ENCODE assay signal across 25 cellular contexts in genomic region chr13:101090287-101090686, GRCh38.
DNase-seq lines count a peak whose midpoint lies in the region; ATAC-seq, FAIRE-seq and TF ChIP-seq lines count a peak whose summit lies in the region.
"Had no signal": no experiment of that assay in that cellular context is flagged by ENCODE, and none has a peak within 500 bp of the region (broad histone marks: within the 10 kb centered on the region; RNA-seq: fewer than 3 reads in every experiment).

No MANE protein-coding gene starts in this region.

- TF ChIP-seq CTCF in OCI-LY3 (IDR thresholded peaks at IDR 0.05; ENCODE audit: low read depth, low read length) (no peak), GM12878 (IDR thresholded peaks at IDR 0.05 in 2 of 3, conservative IDR thresholded peaks at IDR 0.05 in 1 of 3; ENCODE audit: control insufficient read depth in 2 of 3, extremely low read depth in 1 of 3, insufficient read depth in 1 of 3, low read depth in 3 of 3, low read length in 3 of 3) (no peak)

- CTCF ChIA-PET in GM12878 (lab: Yijun Ruan, JAX) = interaction anchor here (1.0 to 1.5 kb wide), 2 partner anchors 11 to 575 kb away, joined by 3 to 4 read pairs; no protein-coding TSS in a partner anchor

- no peak for TF ChIP-seq POLR2A in GM12878 (IDR thresholded peaks at IDR 0.05; ENCODE audit: low read depth, low read length)

- no peak overlapping the region for H3K27ac ChIP-seq in OCI-LY3 (ENCODE audit: low read length)
- no peak overlapping the region for H3K27ac ChIP-seq in GM12878 (ENCODE audit: control insufficient read depth, insufficient read depth)
- H3K27ac ChIP-seq: BLaER1 had no signal

- H3K4me1 Mint-ChIP-seq in stimulated activated effector memory CD8-positive, alpha-beta T cell treated with anti-CD3 and anti-CD28 coated beads, Interleukin-12 subunit alpha, Interleukin-12 subunit beta, amount 100 ng/mL, for 72 hours = no peaks in the 10 kb centered on the region
- H3K4me1 Mint-ChIP-seq: CD14-positive monocyte; CD4-positive, alpha-beta memory T cell; CD4-positive, CD25-positive, alpha-beta regulatory T cell; CD8-positive, alpha-beta memory T cell had no signal

- H3K9ac ChIP-seq in OCI-LY3 (ENCODE audit: low read length) (no peak overlapping the region), GM12878 (ENCODE audit: control insufficient read depth, insufficient read depth, low read length) (no peak overlapping the region)
- H3K9ac ChIP-seq: BLaER1 had no signal

- 0 out of 2 replicates have a peak, but pooled peaks cover 23% of the 10 kb centered on the region for H3K27me3 ChIP-seq in OCI-LY3 (ENCODE audit: low read depth, low read length)
- no peaks in the 10 kb centered on the region for H3K27me3 ChIP-seq in GM12878 (replicated peaks in 1 of 2; ENCODE audit: control insufficient read depth in 2 of 2, insufficient read depth in 2 of 2, low read length in 1 of 2)
- H3K27me3 ChIP-seq: BE2C, BLaER1 had no signal

- H3K4me2 ChIP-seq in OCI-LY3 (ENCODE audit: low read length) (peak overlapping the region; percentile 39), GM12878 (ENCODE audit: control insufficient read depth, insufficient read depth) (no peak overlapping the region)
- H3K4me2 ChIP-seq: BLaER1 had no signal

- in situ Hi-C loops in GM12878 (cut with MboI) = no loop called here

- RAD21 ChIA-PET in GM12878 (lab: Charles Lee; ENCODE audit: unreplicated experiment) = no interaction called here

- DNase-seq in GM12878 (ENCODE audit: low read depth, low spot score) (no peak), NCI-H146 treated with DMSO at 0.1 percent for 48 hours (lab: John Stamatoyannopoulos, UW; ENCODE audit: unreplicated experiment) (no peak)
- no peak for DNase-seq in stimulated activated effector memory CD8-positive, alpha-beta T cell treated with anti-CD3 and anti-CD28 coated beads, Interleukin-12 subunit alpha, Interleukin-12 subunit beta, amount 100 ng/mL, for 72 hours (ENCODE audit: low spot score in 2 of 2)
- DNase-seq in stimulated activated CD4-positive, alpha-beta T cell treated with anti-CD3 and anti-CD28 coated beads, Interleukin-12 subunit alpha, Interleukin-12 subunit beta, amount 100 ng/mL, for 4 hours = no peak
- DNase-seq: 8988T; ACHN; BE2C; C1 segment of cervical spinal cord; CD4-positive, alpha-beta memory T cell; CD4-positive, CD25-positive, alpha-beta regulatory T cell; CD8-positive, alpha-beta memory T cell; COR-L47; DMS 273 treated with DMSO at 0.1 percent for 48 hours; DMS153; DMS53; DMS79; DND-41; EL; GDM1 had no signal

- POLR2A ChIA-PET in GM12878 (lab: Charles Lee) = no interaction called here

- H3K4me1 ChIP-seq in OCI-LY3 (ENCODE audit: low read length) = peaks cover 11% of the 10 kb centered on the region; the same call in 1 of the 2 replicates
- H3K4me1 ChIP-seq in GM12878 (ENCODE audit: control insufficient read depth, insufficient read depth, low read length) = no peaks in the 10 kb centered on the region
- H3K4me1 ChIP-seq: BE2C, BLaER1 had no signal

- H2AFZ ChIP-seq in OCI-LY3 (ENCODE audit: low read depth, low read length) (no peak overlapping the region), GM12878 (ENCODE audit: control insufficient read depth, low read depth, low read length) (no peak overlapping the region)

- H3K36me3 ChIP-seq in OCI-LY3 (replicated peaks; ENCODE audit: low read depth, low read length) = no peaks in the 10 kb centered on the region
- no peaks in the 10 kb centered on the region for H3K36me3 ChIP-seq in GM12878 (ENCODE audit: control insufficient read depth in 2 of 2, insufficient read depth in 2 of 2, low read length in 1 of 2)
- H3K36me3 ChIP-seq: BE2C, BLaER1 had no signal

- no peak overlapping the region for H3K4me3 Mint-ChIP-seq in stimulated activated effector memory CD8-positive, alpha-beta T cell treated with anti-CD3 and anti-CD28 coated beads, Interleukin-12 subunit alpha, Interleukin-12 subunit beta, amount 100 ng/mL, for 72 hours
- H3K4me3 Mint-ChIP-seq: CD14-positive monocyte; CD4-positive, alpha-beta memory T cell; CD4-positive, CD25-positive, alpha-beta regulatory T cell; CD8-positive, alpha-beta memory T cell had no signal

- WGBS in GM12878 (ENCODE audit: insufficient coverage, insufficient replicate concordance, low lambda C conversion rate, missing lambda C conversion rate) = 2% methylated on average over 4 of the region's 4 CpGs

- SMC1A ChIA-PET in GM12878 (lab: Charles Lee; ENCODE audit: uncharacterized antibody, unreplicated experiment) = no interaction called here

- no peaks in the 10 kb centered on the region for H3K9me3 ChIP-seq in OCI-LY3 (ENCODE audit: insufficient read depth, low read length)
- H3K9me3 ChIP-seq in GM12878 (replicated peaks; ENCODE audit: control insufficient read depth, insufficient read depth, low read length) = no peaks in the 10 kb centered on the region
- H3K9me3 ChIP-seq: BE2C, BLaER1 had no signal

- FAIRE-seq in GM12878 (lab: Jason Lieb, UNC) = peak; percentile 7
- FAIRE-seq: A204.1, GM12891 had no signal

- TF ChIP-seq EP300 in GM12878 (IDR thresholded peaks at IDR 0.05; ENCODE audit: borderline replicate concordance in 1 of 2, control insufficient read depth in 1 of 2, low read depth in 2 of 2, low read length in 2 of 2) = no peak

- no peaks in the 10 kb centered on the region for H3K36me3 Mint-ChIP-seq in stimulated activated effector memory CD8-positive, alpha-beta T cell treated with anti-CD3 and anti-CD28 coated beads, Interleukin-12 subunit alpha, Interleukin-12 subunit beta, amount 100 ng/mL, for 72 hours
- H3K36me3 Mint-ChIP-seq: CD14-positive monocyte; CD4-positive, alpha-beta memory T cell; CD4-positive, CD25-positive, alpha-beta regulatory T cell; CD8-positive, alpha-beta memory T cell had no signal

- H4K20me1 ChIP-seq in OCI-LY3 (ENCODE audit: insufficient read depth, low read length) = no peaks in the 10 kb centered on the region
- no peaks in the 10 kb centered on the region for H4K20me1 ChIP-seq in GM12878 (ENCODE audit: control insufficient read depth, insufficient read depth)
- H4K20me1 ChIP-seq: BLaER1 had no signal

- H3K4me3 ChIP-seq in OCI-LY3 (ENCODE audit: low read length) = no peak overlapping the region
- no peak overlapping the region for H3K4me3 ChIP-seq in GM12878
- H3K4me3 ChIP-seq: BLaER1 had no signal

- TF ChIP-seq RAD21 in GM12878 (IDR thresholded peaks at IDR 0.05; ENCODE audit: insufficient read depth, low read depth, low read length) = no peak

- no TSS peak for BruUV-seq in GM12878 (replicated peaks; lab: Mats Ljungman, UMichigan)

- H3K79me2 ChIP-seq in OCI-LY3 (ENCODE audit: low read length) (no peaks in the 10 kb centered on the region), GM12878 (ENCODE audit: control insufficient read depth, insufficient read depth, low read length) (no peaks in the 10 kb centered on the region)

- no peaks in the 10 kb centered on the region for H3K9me3 Mint-ChIP-seq in stimulated activated effector memory CD8-positive, alpha-beta T cell treated with anti-CD3 and anti-CD28 coated beads, Interleukin-12 subunit alpha, Interleukin-12 subunit beta, amount 100 ng/mL, for 72 hours
- H3K9me3 Mint-ChIP-seq: CD14-positive monocyte; CD8-positive, alpha-beta memory T cell had no signal

- no peak for ATAC-seq in GM12878
- ATAC-seq in stimulated activated effector memory CD8-positive, alpha-beta T cell treated with anti-CD3 and anti-CD28 coated beads, Interleukin-12 subunit alpha, Interleukin-12 subunit beta, amount 100 ng/mL, for 72 hours = peak; percentile 65
- no peak for ATAC-seq in HG03139 (IDR thresholded peaks at IDR 0.05; ENCODE audit: unreplicated experiment)

- intact Hi-C loops in GM12878 (cut with micrococcal nuclease; ENCODE audit: unreplicated experiment) = no loop called here

- H3K27ac Mint-ChIP-seq in stimulated activated effector memory CD8-positive, alpha-beta T cell treated with anti-CD3 and anti-CD28 coated beads, Interleukin-12 subunit alpha, Interleukin-12 subunit beta, amount 100 ng/mL, for 72 hours = no peak overlapping the region
- H3K27ac Mint-ChIP-seq: CD14-positive monocyte; CD4-positive, alpha-beta memory T cell; CD4-positive, CD25-positive, alpha-beta regulatory T cell; CD8-positive, alpha-beta memory T cell had no signal

TF ChIP-seq in GM12878, 131 proteins besides CTCF, POLR2A, EP300 and RAD21 (continues in another document):
- TF ChIP-seq, protein P1, sequence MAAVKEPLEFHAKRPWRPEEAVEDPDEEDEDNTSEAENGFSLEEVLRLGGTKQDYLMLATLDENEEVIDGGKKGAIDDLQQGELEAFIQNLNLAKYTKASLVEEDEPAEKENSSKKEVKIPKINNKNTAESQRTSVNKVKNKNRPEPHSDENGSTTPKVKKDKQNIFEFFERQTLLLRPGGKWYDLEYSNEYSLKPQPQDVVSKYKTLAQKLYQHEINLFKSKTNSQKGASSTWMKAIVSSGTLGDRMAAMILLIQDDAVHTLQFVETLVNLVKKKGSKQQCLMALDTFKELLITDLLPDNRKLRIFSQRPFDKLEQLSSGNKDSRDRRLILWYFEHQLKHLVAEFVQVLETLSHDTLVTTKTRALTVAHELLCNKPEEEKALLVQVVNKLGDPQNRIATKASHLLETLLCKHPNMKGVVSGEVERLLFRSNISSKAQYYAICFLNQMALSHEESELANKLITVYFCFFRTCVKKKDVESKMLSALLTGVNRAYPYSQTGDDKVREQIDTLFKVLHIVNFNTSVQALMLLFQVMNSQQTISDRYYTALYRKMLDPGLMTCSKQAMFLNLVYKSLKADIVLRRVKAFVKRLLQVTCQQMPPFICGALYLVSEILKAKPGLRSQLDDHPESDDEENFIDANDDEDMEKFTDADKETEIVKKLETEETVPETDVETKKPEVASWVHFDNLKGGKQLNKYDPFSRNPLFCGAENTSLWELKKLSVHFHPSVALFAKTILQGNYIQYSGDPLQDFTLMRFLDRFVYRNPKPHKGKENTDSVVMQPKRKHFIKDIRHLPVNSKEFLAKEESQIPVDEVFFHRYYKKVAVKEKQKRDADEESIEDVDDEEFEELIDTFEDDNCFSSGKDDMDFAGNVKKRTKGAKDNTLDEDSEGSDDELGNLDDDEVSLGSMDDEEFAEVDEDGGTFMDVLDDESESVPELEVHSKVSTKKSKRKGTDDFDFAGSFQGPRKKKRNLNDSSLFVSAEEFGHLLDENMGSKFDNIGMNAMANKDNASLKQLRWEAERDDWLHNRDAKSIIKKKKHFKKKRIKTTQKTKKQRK (IDR thresholded peaks at IDR 0.05; ENCODE audit: low read depth, low read length) = no peak
- TF ChIP-seq YBX1 (IDR thresholded peaks at IDR 0.05) (no peak), JUNB (IDR thresholded peaks at IDR 0.05) (no peak)
- TF ChIP-seq, protein P2, sequence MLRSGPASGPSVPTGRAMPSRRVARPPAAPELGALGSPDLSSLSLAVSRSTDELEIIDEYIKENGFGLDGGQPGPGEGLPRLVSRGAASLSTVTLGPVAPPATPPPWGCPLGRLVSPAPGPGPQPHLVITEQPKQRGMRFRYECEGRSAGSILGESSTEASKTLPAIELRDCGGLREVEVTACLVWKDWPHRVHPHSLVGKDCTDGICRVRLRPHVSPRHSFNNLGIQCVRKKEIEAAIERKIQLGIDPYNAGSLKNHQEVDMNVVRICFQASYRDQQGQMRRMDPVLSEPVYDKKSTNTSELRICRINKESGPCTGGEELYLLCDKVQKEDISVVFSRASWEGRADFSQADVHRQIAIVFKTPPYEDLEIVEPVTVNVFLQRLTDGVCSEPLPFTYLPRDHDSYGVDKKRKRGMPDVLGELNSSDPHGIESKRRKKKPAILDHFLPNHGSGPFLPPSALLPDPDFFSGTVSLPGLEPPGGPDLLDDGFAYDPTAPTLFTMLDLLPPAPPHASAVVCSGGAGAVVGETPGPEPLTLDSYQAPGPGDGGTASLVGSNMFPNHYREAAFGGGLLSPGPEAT (IDR thresholded peaks at IDR 0.05; ENCODE audit: low read depth) = no peak
